ENCODE assay signal across 8 cellular contexts in the genomic region with DNA sequence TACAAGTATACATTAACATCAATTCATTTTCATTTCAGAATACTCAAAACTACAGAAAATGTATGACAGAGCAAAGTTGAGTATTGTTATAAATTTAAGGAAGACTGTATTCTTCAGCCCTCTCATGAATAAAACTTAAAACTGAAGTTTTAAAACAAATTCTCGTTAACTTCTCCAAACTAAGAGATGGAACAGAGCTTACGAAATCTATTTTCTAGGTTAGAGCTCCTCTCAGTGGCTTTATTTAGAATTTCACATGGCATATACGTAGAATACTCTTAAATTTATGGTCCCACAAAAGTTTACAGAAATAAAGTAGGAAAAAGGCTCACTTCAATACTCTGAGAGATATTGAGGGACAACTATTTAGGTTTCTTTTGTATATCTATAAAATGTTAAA.
DNase-seq lines count a peak whose midpoint lies in the region; ATAC-seq, FAIRE-seq and TF ChIP-seq lines count a peak whose summit lies in the region.

No MANE protein-coding gene starts in this region.

- DNase-seq in A172 (ENCODE audit: low spot score) (peak; percentile 30), IMR-90 (no peak), RWPE2 (ENCODE audit: low spot score) (no peak), frontal cortex (ENCODE audit: low spot score in 2 of 2) (no peak), upper lobe of right lung (no peak), immature natural killer cell (no peak)
- no peak for DNase-seq in CD8-positive, alpha-beta memory T cell

- no peaks in the 10 kb centered on the region for H3K27me3 Mint-ChIP-seq in immature natural killer cell (ENCODE audit: low read depth in 3 of 3)
- no peaks in the 10 kb centered on the region for H3K27me3 Mint-ChIP-seq in CD8-positive, alpha-beta memory T cell

- no peak overlapping the region for H3K4ac ChIP-seq in IMR-90 (ENCODE audit: low read depth, low read length)

- TF ChIP-seq CTCF in IMR-90 (conservative IDR thresholded peaks at IDR 0.05; ENCODE audit: low read depth, low read length) (peak; percentile 21; the same call in 1 of the 2 replicates), RWPE2 (IDR thresholded peaks at IDR 0.05; ENCODE audit: poor library complexity, severe bottlenecking) (peak; percentile 77), upper lobe of right lung (IDR thresholded peaks at IDR 0.05) (peak; percentile 51)

- CTCF ChIA-PET in IMR-90 (lab: Yijun Ruan, JAX) = no interaction called here
- CTCF ChIA-PET in CD8-positive, alpha-beta memory T cell (lab: Charles Lee) = no interaction called here

- no peak overlapping the region for H3K18ac ChIP-seq in IMR-90 (ENCODE audit: low read depth, low read length)

- H3K4me1 Mint-ChIP-seq in immature natural killer cell = no peaks in the 10 kb centered on the region
- H3K4me1 Mint-ChIP-seq in CD8-positive, alpha-beta memory T cell = no peaks in the 10 kb centered on the region

- peaks cover 0 to 2% (median 0%) of the 10 kb centered on the region in 6 donors for H3K9me3 Mint-ChIP-seq in immature natural killer cell
- H3K9me3 Mint-ChIP-seq in CD8-positive, alpha-beta memory T cell = no peaks in the 10 kb centered on the region

- no peak for TF ChIP-seq POLR2A in IMR-90 (IDR thresholded peaks at IDR 0.05; ENCODE audit: low read depth, low read length)

- FAIRE-seq in frontal cortex (lab: Jason Lieb, UNC) = peak; percentile 68

- H4K8ac ChIP-seq in IMR-90 (ENCODE audit: low read depth in 2 of 2, low read length in 2 of 2) = no peak overlapping the region

- intact Hi-C loops in IMR-90 (cut with micrococcal nuclease) (no loop called here), upper lobe of right lung (cut with DNase I) (no loop called here)

- no peak overlapping the region for H4K5ac ChIP-seq in IMR-90 (ENCODE audit: low read depth, low read length)

- no peak overlapping the region for H3K14ac ChIP-seq in IMR-90 (replicated peaks; ENCODE audit: low read depth, low read length)

- no peaks in the 10 kb centered on the region for H3K27me3 ChIP-seq in IMR-90 (ENCODE audit: control insufficient read depth, insufficient read depth, low read length)
- no peaks in the 10 kb centered on the region for H3K27me3 ChIP-seq in RWPE2 (ENCODE audit: insufficient read depth, poor library complexity, severe bottlenecking)
- no peaks in the 10 kb centered on the region for H3K27me3 ChIP-seq in upper lobe of right lung
- no peaks in the 10 kb centered on the region for H3K27me3 ChIP-seq in CD8-positive, alpha-beta memory T cell (ENCODE audit: insufficient read depth, low read length, poor library complexity, severe bottlenecking)

- no peak overlapping the region for H2AK5ac ChIP-seq in IMR-90 (ENCODE audit: low read depth, low read length)

- POLR2A ChIA-PET in IMR-90 (lab: Charles Lee; ENCODE audit: unreplicated experiment) = no interaction called here
- POLR2A ChIA-PET in CD8-positive, alpha-beta memory T cell (lab: Charles Lee) = no interaction called here

- no TSS peak for BruUV-seq in IMR-90 (replicated peaks; lab: Mats Ljungman, UMichigan)

- H3K9me1 ChIP-seq in IMR-90 (ENCODE audit: insufficient read depth, low read length) = no peaks in the 10 kb centered on the region

- no peak overlapping the region for H3K27ac Mint-ChIP-seq in immature natural killer cell
- H3K27ac Mint-ChIP-seq in CD8-positive, alpha-beta memory T cell = no peak overlapping the region

- H2BK15ac ChIP-seq in IMR-90 (ENCODE audit: low read depth, low read length) = no peak overlapping the region

- H3K9me3 ChIP-seq in IMR-90 (ENCODE audit: control insufficient read depth, insufficient read depth, low read length) = no peaks in the 10 kb centered on the region; the same call in 1 of the 2 replicates
- no peaks in the 10 kb centered on the region for H3K9me3 ChIP-seq in RWPE2 (ENCODE audit: severe bottlenecking)
- H3K9me3 ChIP-seq in upper lobe of right lung = no peaks in the 10 kb centered on the region
- no peaks in the 10 kb centered on the region for H3K9me3 ChIP-seq in CD8-positive, alpha-beta memory T cell (ENCODE audit: low read length)

- TF ChIP-seq RAD21 in IMR-90 (IDR thresholded peaks at IDR 0.05; ENCODE audit: low read length) = 0 out of 2 replicates have a peak, but pooled peaks have one; percentile 19

- H3K36me3 ChIP-seq in IMR-90 (ENCODE audit: control insufficient read depth, insufficient read depth, low read length) (no peaks in the 10 kb centered on the region), RWPE2 (ENCODE audit: low read depth) (no peaks in the 10 kb centered on the region), upper lobe of right lung (no peaks in the 10 kb centered on the region)
- H3K36me3 ChIP-seq in CD8-positive, alpha-beta memory T cell (ENCODE audit: insufficient read depth, low read length) = no peaks in the 10 kb centered on the region

- no peak overlapping the region for H4K91ac ChIP-seq in IMR-90 (ENCODE audit: insufficient read depth, low read depth, low read length)

- ATAC-seq in GM18520 (IDR thresholded peaks at IDR 0.05; ENCODE audit: unreplicated experiment) = peak; percentile 43
- no peak for ATAC-seq in IMR-90 (ENCODE audit: low read depth)
- ATAC-seq in RWPE2 (ENCODE audit: low read depth) = no peak
- no peak for ATAC-seq in upper lobe of right lung

- H3K4me3 ChIP-seq in IMR-90 (ENCODE audit: insufficient read depth, low read depth, low read length) (no peak overlapping the region), RWPE2 (ENCODE audit: severe bottlenecking) (no peak overlapping the region), upper lobe of right lung (no peak overlapping the region)
- H3K4me3 ChIP-seq in CD8-positive, alpha-beta memory T cell (ENCODE audit: low read length) = no peak overlapping the region

- H2BK120ac ChIP-seq in IMR-90 (ENCODE audit: low read depth, low read length) = no peak overlapping the region

- no peaks in the 10 kb centered on the region for H3K4me1 ChIP-seq in IMR-90 (ENCODE audit: control insufficient read depth, insufficient read depth, low read length)
- no peaks in the 10 kb centered on the region for H3K4me1 ChIP-seq in RWPE2 (ENCODE audit: insufficient read depth, poor library complexity, severe bottlenecking)
- no peaks in the 10 kb centered on the region for H3K4me1 ChIP-seq in upper lobe of right lung
- H3K4me1 ChIP-seq in CD8-positive, alpha-beta memory T cell (ENCODE audit: insufficient read depth, low read length) = no peaks in the 10 kb centered on the region

- no peak overlapping the region for H2BK5ac ChIP-seq in IMR-90 (ENCODE audit: low read depth, low read length, poor library complexity, severe bottlenecking)

- H3K9ac ChIP-seq in IMR-90 (ENCODE audit: low read depth, low read length) = no peak overlapping the region

- H3K36me3 Mint-ChIP-seq in immature natural killer cell = no peaks in the 10 kb centered on the region
- no peaks in the 10 kb centered on the region for H3K36me3 Mint-ChIP-seq in CD8-positive, alpha-beta memory T cell

- no peaks in the 10 kb centered on the region for H3K79me1 ChIP-seq in IMR-90 (ENCODE audit: low read depth in 1 of 2, low read length in 2 of 2)

- H3K23ac ChIP-seq in IMR-90 (ENCODE audit: low read depth, low read length) = no peak overlapping the region

- no CpG with 5 or more reads among the region's 3 CpGs for WGBS in IMR-90 (ENCODE audit: extremely low coverage in 2 of 2, insufficient read length in 1 of 2), 2 experiments

- no peak overlapping the region for H2AFZ ChIP-seq in IMR-90 (replicated peaks; ENCODE audit: low read length, poor library complexity)

- dilution Hi-C loops in IMR-90 (cut with HindIII; ENCODE audit: low sequenced_read_pairs, unreplicated experiment) = no loop called here

- H3K4me3 Mint-ChIP-seq in immature natural killer cell = no peak overlapping the region
- H3K4me3 Mint-ChIP-seq in CD8-positive, alpha-beta memory T cell = no peak overlapping the region

- in situ Hi-C loops in IMR-90 (cut with MboI; ENCODE audit: low sequenced_read_pairs) = no loop called here

- H2BK20ac ChIP-seq in IMR-90 (ENCODE audit: low read depth, low read length) = no peak overlapping the region

- H4K20me1 ChIP-seq in IMR-90 (ENCODE audit: insufficient read depth, low read length) = no peaks in the 10 kb centered on the region

- H3K27ac ChIP-seq in IMR-90 (ENCODE audit: insufficient read depth, low read length) (no peak overlapping the region), RWPE2 (ENCODE audit: poor library complexity, severe bottlenecking) (no peak overlapping the region), upper lobe of right lung (no peak overlapping the region)
- no peak overlapping the region for H3K27ac ChIP-seq in CD8-positive, alpha-beta memory T cell (ENCODE audit: low read depth, low read length)

- H3K4me2 ChIP-seq in IMR-90 (ENCODE audit: low read depth, low read length) = no peak overlapping the region

- H2AK9ac ChIP-seq in IMR-90 (replicated peaks; ENCODE audit: low read depth, low read length, poor library complexity) = no peak overlapping the region

- H3K56ac ChIP-seq in IMR-90 (ENCODE audit: extremely low read depth, insufficient read depth, low read length) = no peak overlapping the region

TF ChIP-seq in IMR-90, 13 proteins besides CTCF, POLR2A, EP300 and RAD21:
- TF ChIP-seq, protein P1, sequence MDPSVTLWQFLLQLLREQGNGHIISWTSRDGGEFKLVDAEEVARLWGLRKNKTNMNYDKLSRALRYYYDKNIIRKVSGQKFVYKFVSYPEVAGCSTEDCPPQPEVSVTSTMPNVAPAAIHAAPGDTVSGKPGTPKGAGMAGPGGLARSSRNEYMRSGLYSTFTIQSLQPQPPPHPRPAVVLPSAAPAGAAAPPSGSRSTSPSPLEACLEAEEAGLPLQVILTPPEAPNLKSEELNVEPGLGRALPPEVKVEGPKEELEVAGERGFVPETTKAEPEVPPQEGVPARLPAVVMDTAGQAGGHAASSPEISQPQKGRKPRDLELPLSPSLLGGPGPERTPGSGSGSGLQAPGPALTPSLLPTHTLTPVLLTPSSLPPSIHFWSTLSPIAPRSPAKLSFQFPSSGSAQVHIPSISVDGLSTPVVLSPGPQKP (IDR thresholded peaks at IDR 0.05; ENCODE audit: borderline replicate concordance, low read depth, low read length) = no peak
- no peak for TF ChIP-seq NFE2L2 (IDR thresholded peaks at IDR 0.05; ENCODE audit: low read depth, low read length)
- TF ChIP-seq, protein P2, sequence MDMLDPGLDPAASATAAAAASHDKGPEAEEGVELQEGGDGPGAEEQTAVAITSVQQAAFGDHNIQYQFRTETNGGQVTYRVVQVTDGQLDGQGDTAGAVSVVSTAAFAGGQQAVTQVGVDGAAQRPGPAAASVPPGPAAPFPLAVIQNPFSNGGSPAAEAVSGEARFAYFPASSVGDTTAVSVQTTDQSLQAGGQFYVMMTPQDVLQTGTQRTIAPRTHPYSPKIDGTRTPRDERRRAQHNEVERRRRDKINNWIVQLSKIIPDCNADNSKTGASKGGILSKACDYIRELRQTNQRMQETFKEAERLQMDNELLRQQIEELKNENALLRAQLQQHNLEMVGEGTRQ (IDR thresholded peaks at IDR 0.05; ENCODE audit: low read depth, low read length) = no peak
TF ChIP-seq in IMR-90: peak in this region for 0.

Comparison
In these comparisons a context has a peak if more than half of its experiments do, and no peak if none do; other contexts are left out.
1. CTCF ChIP-seq: peak in every context shown above with its lines; median percentile 77 in RWPE2; 51 in upper lobe of right lung; 21 in IMR-90.